ENCODE assay signal across 12 cellular contexts in the genomic region with DNA sequence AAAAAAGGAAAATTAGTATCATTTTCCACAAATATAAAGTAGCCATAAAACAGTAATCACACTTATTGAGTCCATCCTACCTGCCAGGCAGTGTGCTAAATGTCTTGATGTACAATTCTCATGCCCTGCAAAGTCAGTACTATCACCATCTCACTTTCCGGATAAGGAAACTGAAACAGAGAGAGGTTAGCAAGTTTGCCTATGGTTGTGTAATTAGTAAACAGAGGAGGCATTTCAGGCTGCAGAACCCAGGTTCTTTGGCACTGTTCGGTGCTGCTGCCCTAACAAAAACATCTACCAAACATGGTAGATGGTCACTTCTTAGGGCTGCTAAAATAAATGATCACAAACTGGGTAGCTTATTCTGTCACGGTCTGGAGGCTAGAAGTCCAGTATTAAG.
DNase-seq lines count a peak whose midpoint lies in the region; ATAC-seq and TF ChIP-seq lines count a peak whose summit lies in the region.
"Had no signal": no experiment of that assay in that cellular context is flagged by ENCODE, and none has a peak within 500 bp of the region (broad histone marks: within the 10 kb centered on the region; RNA-seq: fewer than 3 reads in every experiment).

No MANE protein-coding gene starts in this region.

- H2AFZ ChIP-seq in KMS-11 (ENCODE audit: low read depth), result no peak overlapping the region

- in situ Hi-C loops in GM13976 (cut with MboI; ENCODE audit: low sequenced_read_pairs, unreplicated experiment), result no loop called here

- no peak overlapping the region for H3K4me3 ChIP-seq in KMS-11 (IDR thresholded peaks at IDR 0.05; ENCODE audit: insufficient read depth, low read depth, low read length)

- no peaks in the 10 kb centered on the region for H3K79me2 ChIP-seq in KMS-11 (ENCODE audit: insufficient read depth, low read depth)

- H3K36me3 ChIP-seq in KMS-11 (ENCODE audit: insufficient read depth), result no peaks in the 10 kb centered on the region

- H4K20me1 ChIP-seq in KMS-11 (ENCODE audit: insufficient read depth), result no peaks in the 10 kb centered on the region

- H3K4me2 ChIP-seq in KMS-11, result peak overlapping the region; percentile 10; the same call in 1 of the 2 replicates

- no peak for DNase-seq in NAMALWA (ENCODE audit: low spot score)
- no peak for DNase-seq in SKM-1 (lab: John Stamatoyannopoulos, UW; ENCODE audit: unreplicated experiment)
- DNase-seq in GM13976 (ENCODE audit: low spot score), result no peak
- DNase-seq in anterior cingulate cortex (lab: John Stamatoyannopoulos, UW), result no peak
- DNase-seq: activated CD8-positive, alpha-beta memory T cell treated with anti-CD3 and anti-CD28 coated beads for 24 hours; C1 segment of cervical spinal cord; NCI-H1092; stimulated activated CD8-positive, alpha-beta memory T cell treated with anti-CD3 and anti-CD28 coated beads, Interleukin-4, amount 100 ng/mL, for 48 hours had no signal

- peaks cover 37% of the 10 kb centered on the region for H3K4me1 ChIP-seq in KMS-11 (ENCODE audit: low read depth, poor library complexity, severe bottlenecking)

- ATAC-seq in GM18519 (IDR thresholded peaks at IDR 0.05; ENCODE audit: low FRiP score, unreplicated experiment) (peak; percentile 84), GM21367 (IDR thresholded peaks at IDR 0.05; ENCODE audit: unreplicated experiment) (peak; percentile 95), HG02973 (IDR thresholded peaks at IDR 0.05; ENCODE audit: unreplicated experiment) (peak; percentile 91)

- no peak overlapping the region for H3K27ac ChIP-seq in KMS-11

- no peaks in the 10 kb centered on the region for H3K27me3 ChIP-seq in KMS-11 (ENCODE audit: insufficient read depth, low read depth)

- H3K9ac ChIP-seq in KMS-11, result no peak overlapping the region

- TF ChIP-seq CTCF in KMS-11 (conservative IDR thresholded peaks at IDR 0.05; ENCODE audit: low read depth, low read length) (no peak), GM13976 (IDR thresholded peaks at IDR 0.05; ENCODE audit: borderline replicate concordance, control extremely low read depth, extremely low read depth, insufficient read depth, missing control alignments) (no peak)
